Comparison of ENCODE assay signal across 18 cellular contexts in genomic region chr13:109333893-109334651, GRCh38.
"Had no signal": no experiment of that assay in that cellular context is flagged by ENCODE, and none has a peak within 500 bp of the region (broad histone marks: within the 10 kb centered on the region; RNA-seq: fewer than 3 reads in every experiment).

No MANE protein-coding gene starts in this region.

- H3K9me3 ChIP-seq: breast epithelium, right lobe of liver, tibial nerve, vagina had no signal

- H3K27me3 Mint-ChIP-seq: memory B cell, progenitor cell of endocrine pancreas had no signal

- DNase-seq: activated CD4-positive, alpha-beta T cell treated with anti-CD3 and anti-CD28 coated beads, Interleukin-2, amount 50 U/mL, for 4 hours; activated CD4-positive, CD25-positive, alpha-beta regulatory T cell; activated gamma-delta T cell treated with Interleukin-2 at 50 U/mL for 16 hours; activated naive CD8-positive, alpha-beta T cell treated with anti-CD3 and anti-CD28 coated beads for 36 hours; activated T-cell treated with anti-CD3 and anti-CD28 coated beads, Interleukin-2, amount 50 U/mL, for 48 hours; aorta; endodermal cell; erythroblast; left colon; natural killer cell; occipital lobe; right lobe of liver; stimulated activated naive B cell treated with anti-CD40 and anti-IgM and Interleukin-4, amounts not matched to agents 10 μg/mL and 1 μg/mL and 100 μg/mL, for 72 hours had no signal

- H3K4me1 Mint-ChIP-seq: activated naive CD8-positive, alpha-beta T cell treated with anti-CD3 and anti-CD28 coated beads for 36 hours; memory B cell; natural killer cell; stimulated activated naive B cell treated with anti-CD40 and anti-IgM and Interleukin-4, amounts not matched to agents 10 μg/mL and 1 μg/mL and 100 μg/mL, for 72 hours had no signal

- H3K27ac ChIP-seq: breast epithelium, right lobe of liver, tibial nerve, vagina had no signal

- H3K27ac Mint-ChIP-seq: activated naive CD8-positive, alpha-beta T cell treated with anti-CD3 and anti-CD28 coated beads for 36 hours; endodermal cell; memory B cell; natural killer cell; progenitor cell of endocrine pancreas; stimulated activated naive B cell treated with anti-CD40 and anti-IgM and Interleukin-4, amounts not matched to agents 10 μg/mL and 1 μg/mL and 100 μg/mL, for 72 hours had no signal

- H3K27me3 ChIP-seq: breast epithelium, right lobe of liver, tibial nerve, vagina had no signal

- H3K4me3 Mint-ChIP-seq: activated naive CD8-positive, alpha-beta T cell treated with anti-CD3 and anti-CD28 coated beads for 36 hours; endodermal cell; memory B cell; natural killer cell; stimulated activated naive B cell treated with anti-CD40 and anti-IgM and Interleukin-4, amounts not matched to agents 10 μg/mL and 1 μg/mL and 100 μg/mL, for 72 hours had no signal

- H3K36me3 ChIP-seq: breast epithelium, right lobe of liver, tibial nerve, vagina had no signal

- H3K4me3 ChIP-seq: breast epithelium, right lobe of liver, tibial nerve, vagina had no signal

- H3K9me3 Mint-ChIP-seq: activated naive CD8-positive, alpha-beta T cell treated with anti-CD3 and anti-CD28 coated beads for 36 hours; endodermal cell; memory B cell; natural killer cell; stimulated activated naive B cell treated with anti-CD40 and anti-IgM and Interleukin-4, amounts not matched to agents 10 μg/mL and 1 μg/mL and 100 μg/mL, for 72 hours had no signal

- ATAC-seq: natural killer cell; right lobe of liver; stimulated activated naive B cell treated with anti-CD40 and anti-IgM and Interleukin-4, amounts not matched to agents 10 μg/mL and 1 μg/mL and 100 μg/mL, for 72 hours had no signal

- H3K36me3 Mint-ChIP-seq: activated naive CD8-positive, alpha-beta T cell treated with anti-CD3 and anti-CD28 coated beads for 36 hours; memory B cell; natural killer cell; stimulated activated naive B cell treated with anti-CD40 and anti-IgM and Interleukin-4, amounts not matched to agents 10 μg/mL and 1 μg/mL and 100 μg/mL, for 72 hours had no signal

- H3K4me1 ChIP-seq: breast epithelium, right lobe of liver, tibial nerve, vagina had no signal
